ENCODE assay signal across 1 cellular context in the genomic region with DNA sequence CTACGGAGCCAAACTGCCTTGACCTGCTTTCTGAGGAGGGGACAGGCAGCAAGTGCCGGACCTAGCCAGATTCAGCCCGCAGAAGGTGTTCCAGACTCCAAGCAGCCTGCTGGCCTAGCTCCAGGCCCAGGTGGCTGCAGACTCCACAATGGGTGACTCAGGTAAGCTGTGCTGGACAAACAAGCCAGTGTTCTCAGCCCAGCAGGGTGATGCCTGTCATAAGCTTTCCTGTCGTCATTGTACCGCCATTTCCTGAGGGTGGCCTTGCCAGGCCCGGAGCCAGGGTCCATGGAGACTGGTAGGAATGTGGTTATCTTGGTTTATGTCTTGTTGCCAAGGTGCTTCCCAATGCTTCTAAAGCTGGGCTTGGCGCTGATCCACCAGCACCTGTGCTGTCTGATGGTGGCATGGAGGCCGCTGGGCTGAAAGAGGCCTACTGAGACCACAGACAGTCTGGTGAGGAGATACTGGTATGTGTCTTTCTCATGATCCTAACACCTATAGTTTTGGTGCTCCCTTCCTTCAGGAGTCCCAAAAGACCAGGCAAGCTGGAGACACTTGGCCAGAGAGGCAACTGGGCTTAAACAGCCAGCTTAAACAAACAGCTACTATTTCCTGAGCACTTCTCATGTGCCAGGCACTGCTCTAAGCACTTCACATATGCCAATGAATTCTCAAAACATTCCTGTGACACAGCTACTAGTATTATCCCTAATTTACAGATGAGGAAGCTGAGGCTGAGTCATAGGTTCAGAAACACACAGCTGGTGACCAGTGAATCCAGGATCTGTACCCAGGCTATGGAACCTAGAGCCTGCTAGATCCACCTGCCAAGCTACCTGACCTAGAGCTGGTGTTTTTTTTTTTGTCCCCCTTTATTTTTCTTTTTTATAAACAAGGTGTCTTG.
TF ChIP-seq lines count a peak whose summit lies in the region.

No MANE protein-coding gene starts in this region.

TF ChIP-seq in HCT116, 20 proteins besides CTCF, POLR2A, EP300 and RAD21 (continued from another document):
- TF ChIP-seq TCF7L2 (IDR thresholded peaks at IDR 0.05; ENCODE audit: borderline replicate concordance, extremely low read depth, insufficient read depth, insufficient read length), result no peak
- TF ChIP-seq YY1 (IDR thresholded peaks at IDR 0.05; ENCODE audit: extremely low read depth, insufficient replicate concordance, low read depth, low read length), result peak; percentile 80
- TF ChIP-seq MAX (IDR thresholded peaks at IDR 0.05), result no peak
- TF ChIP-seq SIN3A (IDR thresholded peaks at IDR 0.05; ENCODE audit: low read depth), result no peak
- TF ChIP-seq ZFX (IDR thresholded peaks at IDR 0.05), result peak; percentile 80
- TF ChIP-seq POLR2AphosphoS5 (IDR thresholded peaks at IDR 0.05; ENCODE audit: low read depth, low read length), result peak; percentile 67
